Comparison of ENCODE assay signal across 18 cellular contexts in the genomic region with DNA sequence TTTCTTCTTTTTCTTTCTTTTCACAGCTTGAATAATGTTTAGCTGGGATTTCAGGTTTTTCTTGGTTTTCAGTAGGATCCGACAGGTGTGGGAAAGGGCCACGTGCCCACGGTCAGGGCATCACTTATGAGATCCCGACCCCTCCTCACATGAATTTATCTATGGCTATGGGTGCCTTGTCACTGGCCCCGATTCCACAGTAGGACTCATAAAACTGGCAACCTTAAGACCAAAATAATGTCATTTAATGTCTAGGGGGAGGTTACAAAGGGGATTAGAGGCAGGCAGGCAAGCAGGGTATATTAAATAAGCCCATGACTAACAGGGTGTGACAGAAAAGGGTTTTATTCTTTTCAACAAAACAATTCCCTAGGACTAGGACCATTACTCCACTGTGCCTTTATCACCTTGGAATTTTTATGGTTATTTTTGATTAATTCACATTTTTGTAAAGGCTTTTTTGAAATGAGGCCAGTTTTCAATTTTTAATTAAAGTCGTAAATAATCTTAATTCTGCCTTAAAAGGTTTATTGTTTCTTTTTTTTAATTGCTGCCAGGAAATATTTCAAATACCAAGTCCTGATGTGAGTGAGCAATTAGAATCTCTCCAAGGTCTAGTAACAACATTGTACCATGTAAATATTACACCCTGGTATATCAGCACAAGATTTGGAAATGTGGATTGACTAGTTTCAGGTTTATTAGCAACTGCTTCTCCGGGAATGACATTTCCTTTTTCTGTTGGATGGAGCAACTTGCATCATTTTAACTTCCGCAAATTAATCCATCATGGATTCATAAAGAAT.
"Had no signal": no experiment of that assay in that cellular context is flagged by ENCODE, and none has a peak within 500 bp of the region (broad histone marks: within the 10 kb centered on the region; RNA-seq: fewer than 3 reads in every experiment).

No MANE protein-coding gene starts in this region.

- H3K27me3 Mint-ChIP-seq: activated naive CD8-positive, alpha-beta T cell treated with anti-CD3 and anti-CD28 coated beads, Interleukin-2, amount 10 ng/mL, durations not matched to agents 7 days and 5 days; dendritic cell treated with granulocyte-macrophage colony-stimulating factor and Interleukin-4, amounts not matched to agents 40 ng/mL and 50 ng/mL, for 4 days; naive thymus-derived CD4-positive, alpha-beta T cell; stimulated activated naive CD8-positive, alpha-beta T cell treated with anti-CD3 and anti-CD28 coated beads, Interleukin-15, amount 100 ng/mL, for 72 hours had no signal

- H3K4me3 ChIP-seq: breast epithelium, gastrocnemius medialis, heart left ventricle, mucosa of descending colon, psoas muscle, spleen had no signal

- DNase-seq: activated CD4-positive, alpha-beta T cell treated with anti-CD3 and anti-CD28 coated beads, Interleukin-2, amount 10 ng/mL, durations not matched to agents 7 days and 5 days; activated CD8-positive, alpha-beta memory T cell treated with anti-CD3 and anti-CD28 coated beads for 24 hours; activated naive CD4-positive, alpha-beta T cell; activated naive CD8-positive, alpha-beta T cell treated with anti-CD3 and anti-CD28 coated beads, Interleukin-2, amount 10 ng/mL, durations not matched to agents 7 days and 5 days; effector memory CD4-positive, alpha-beta T cell; gastrocnemius medialis; heart left ventricle; left cardiac atrium; mucosa of descending colon; naive thymus-derived CD4-positive, alpha-beta T cell; nucleus accumbens; psoas muscle; spleen; stimulated activated naive CD8-positive, alpha-beta T cell treated with anti-CD3 and anti-CD28 coated beads, Interleukin-15, amount 100 ng/mL, for 72 hours had no signal

- H3K9me3 Mint-ChIP-seq: activated CD4-positive, alpha-beta T cell treated with anti-CD3 and anti-CD28 coated beads, Interleukin-2, amount 10 ng/mL, durations not matched to agents 7 days and 5 days; activated naive CD8-positive, alpha-beta T cell treated with anti-CD3 and anti-CD28 coated beads, Interleukin-2, amount 10 ng/mL, durations not matched to agents 7 days and 5 days; dendritic cell treated with granulocyte-macrophage colony-stimulating factor and Interleukin-4, amounts not matched to agents 40 ng/mL and 50 ng/mL, for 4 days; naive thymus-derived CD4-positive, alpha-beta T cell; stimulated activated naive CD8-positive, alpha-beta T cell treated with anti-CD3 and anti-CD28 coated beads, Interleukin-15, amount 100 ng/mL, for 72 hours had no signal

- H3K36me3 Mint-ChIP-seq: activated naive CD8-positive, alpha-beta T cell treated with anti-CD3 and anti-CD28 coated beads, Interleukin-2, amount 10 ng/mL, durations not matched to agents 7 days and 5 days had no signal

- H3K36me3 ChIP-seq: breast epithelium, spleen had no signal

- ATAC-seq: gastrocnemius medialis; heart left ventricle; left cardiac atrium; mucosa of descending colon; naive thymus-derived CD4-positive, alpha-beta T cell; psoas muscle; sciatic nerve; stimulated activated naive CD8-positive, alpha-beta T cell treated with anti-CD3 and anti-CD28 coated beads, Interleukin-15, amount 100 ng/mL, for 72 hours had no signal

- H3K9me3 ChIP-seq: breast epithelium, gastrocnemius medialis, heart left ventricle, mucosa of descending colon, psoas muscle, spleen had no signal

- H3K4me3 Mint-ChIP-seq: activated CD4-positive, alpha-beta T cell treated with anti-CD3 and anti-CD28 coated beads, Interleukin-2, amount 10 ng/mL, durations not matched to agents 7 days and 5 days; activated naive CD8-positive, alpha-beta T cell treated with anti-CD3 and anti-CD28 coated beads, Interleukin-2, amount 10 ng/mL, durations not matched to agents 7 days and 5 days; dendritic cell treated with granulocyte-macrophage colony-stimulating factor and Interleukin-4, amounts not matched to agents 40 ng/mL and 50 ng/mL, for 4 days; naive thymus-derived CD4-positive, alpha-beta T cell; stimulated activated naive CD8-positive, alpha-beta T cell treated with anti-CD3 and anti-CD28 coated beads, Interleukin-15, amount 100 ng/mL, for 72 hours had no signal

- H3K27ac Mint-ChIP-seq: activated CD4-positive, alpha-beta T cell treated with anti-CD3 and anti-CD28 coated beads, Interleukin-2, amount 10 ng/mL, durations not matched to agents 7 days and 5 days; activated naive CD8-positive, alpha-beta T cell treated with anti-CD3 and anti-CD28 coated beads, Interleukin-2, amount 10 ng/mL, durations not matched to agents 7 days and 5 days; dendritic cell treated with granulocyte-macrophage colony-stimulating factor and Interleukin-4, amounts not matched to agents 40 ng/mL and 50 ng/mL, for 4 days; naive thymus-derived CD4-positive, alpha-beta T cell had no signal

- H3K27ac ChIP-seq: breast epithelium, epithelial cell of prostate, gastrocnemius medialis, heart left ventricle, psoas muscle, spleen had no signal

- H3K4me1 Mint-ChIP-seq: activated CD4-positive, alpha-beta T cell treated with anti-CD3 and anti-CD28 coated beads, Interleukin-2, amount 10 ng/mL, durations not matched to agents 7 days and 5 days; activated naive CD8-positive, alpha-beta T cell treated with anti-CD3 and anti-CD28 coated beads, Interleukin-2, amount 10 ng/mL, durations not matched to agents 7 days and 5 days; naive thymus-derived CD4-positive, alpha-beta T cell had no signal

- H3K27me3 ChIP-seq: breast epithelium, gastrocnemius medialis, heart left ventricle, spleen had no signal

- H3K4me1 ChIP-seq: breast epithelium, gastrocnemius medialis, heart left ventricle, psoas muscle, spleen had no signal
